9 cellular contexts compared by ENCODE assay signal in genomic region chr22:38260760-38261477, GRCh38. TPM values are rescaled to one million over a fixed set of nuclear protein-coding genes. Genes with fewer than 3 reads are reported as not detected.
DNase-seq lines count a peak whose midpoint lies in the region; ATAC-seq and TF ChIP-seq lines count a peak whose summit lies in the region.
"Had no signal": no experiment of that assay in that cellular context is flagged by ENCODE, and none has a peak within 500 bp of the region (broad histone marks: within the 10 kb centered on the region; RNA-seq: fewer than 3 reads in every experiment).

No MANE protein-coding gene starts in this region.

- H3K4me3 ChIP-seq in AG09309 (ENCODE audit: control insufficient read depth, low read depth, low read length) (no peak overlapping the region), GM23248 (peak overlapping the region; percentile 19; the same call in 1 of the 2 replicates), choroid plexus epithelial cell (ENCODE audit: low read depth, low read length) (no peak overlapping the region)

- H3K36me3 Mint-ChIP-seq in natural killer cell: no peaks in the 10 kb centered on the region
- peaks cover 7% of the 10 kb centered on the region for H3K36me3 Mint-ChIP-seq in activated CD4-positive, alpha-beta T cell treated with anti-CD3 and anti-CD28 coated beads, Interleukin-2, amount 10 ng/mL, durations not matched to agents 24 days and 14 days (ENCODE audit: low read depth)

- TF ChIP-seq CTCF in AG09309 (IDR thresholded peaks at IDR 0.05; ENCODE audit: control insufficient read depth, insufficient read depth, low read depth, low read length, missing control alignments) (peak; percentile 40), choroid plexus epithelial cell (conservative IDR thresholded peaks at IDR 0.05; ENCODE audit: low read depth, low read length) (peak; percentile 31), natural killer cell (IDR thresholded peaks at IDR 0.05) (no peak)

- peak overlapping the region; percentile 45 for H3K4me3 Mint-ChIP-seq in natural killer cell
- no peak overlapping the region for H3K4me3 Mint-ChIP-seq in activated CD4-positive, alpha-beta T cell treated with anti-CD3 and anti-CD28 coated beads, Interleukin-2, amount 10 ng/mL, durations not matched to agents 24 days and 14 days

- no peaks in the 10 kb centered on the region for H3K9me2 ChIP-seq in GM23248 (ENCODE audit: insufficient read depth)

- H4K20me1 ChIP-seq in GM23248 (ENCODE audit: insufficient read depth): no peaks in the 10 kb centered on the region

- H3K36me3 ChIP-seq in GM23248 (ENCODE audit: low read depth): no peaks in the 10 kb centered on the region

- in situ Hi-C loops in GM23248 (cut with MboI): no loop called here

- H3K4me2 ChIP-seq in GM23248 (ENCODE audit: unreplicated experiment): peak overlapping the region; percentile 9

- no peak for DNase-seq in AG09309 (ENCODE audit: low read depth)
- DNase-seq in GM23248: peak; percentile 76
- no peak for DNase-seq in choroid plexus epithelial cell (ENCODE audit: low read depth)
- no peak for DNase-seq in natural killer cell
- DNase-seq in activated gamma-delta T cell treated with Interleukin-2 at 50 U/mL for 16 hours: no peak
- DNase-seq in SK-N-DZ (ENCODE audit: low spot score): no peak
- DNase-seq in activated CD4-positive, alpha-beta T cell treated with anti-CD3 and anti-CD28 coated beads, Interleukin-2, amount 10 ng/mL, durations not matched to agents 24 days and 14 days: no peak
- DNase-seq: left cardiac atrium had no signal

- H3K27ac Mint-ChIP-seq in natural killer cell: peak overlapping the region; percentile 76 to 80
- no peak overlapping the region for H3K27ac Mint-ChIP-seq in activated CD4-positive, alpha-beta T cell treated with anti-CD3 and anti-CD28 coated beads, Interleukin-2, amount 10 ng/mL, durations not matched to agents 24 days and 14 days

- peak overlapping the region; percentile 51 for H3K9ac ChIP-seq in GM23248

- intact Hi-C loops in natural killer cell (cut with micrococcal nuclease): loop anchor here (10.0 kb wide), 1 partner anchor 86 kb away; no protein-coding TSS in a partner anchor
- intact Hi-C loops in activated CD4-positive, alpha-beta T cell treated with anti-CD3 and anti-CD28 coated beads, Interleukin-2, amount 10 ng/mL, durations not matched to agents 24 days and 14 days (cut with micrococcal nuclease): no loop called here

- peak overlapping the region; percentile 46 for H3K27ac ChIP-seq in GM23248

- 37 to 39% methylated on average over 13 of the region's 13 CpGs for WGBS in GM23248 (ENCODE audit: low coverage in 1 of 2, low lambda C conversion rate in 2 of 2, missing lambda C conversion rate in 2 of 2), 2 experiments

- no peaks in the 10 kb centered on the region for H3K9me3 ChIP-seq in GM23248 (ENCODE audit: low read depth)

- peaks cover 34% of the 10 kb centered on the region for H3K4me1 ChIP-seq in GM23248 (ENCODE audit: insufficient read depth)

- H3K79me2 ChIP-seq in GM23248 (ENCODE audit: insufficient read depth): peaks cover 98% of the 10 kb centered on the region

- H2AFZ ChIP-seq in GM23248: no peak overlapping the region

- peak in 2 of 3 donors; percentile 15 to 20 for ATAC-seq in natural killer cell
- no peak for ATAC-seq in GM21529 (IDR thresholded peaks at IDR 0.05; ENCODE audit: unreplicated experiment)

- no peaks in the 10 kb centered on the region for H3K27me3 Mint-ChIP-seq in natural killer cell (ENCODE audit: low read depth in 2 of 2)
- H3K27me3 Mint-ChIP-seq in activated CD4-positive, alpha-beta T cell treated with anti-CD3 and anti-CD28 coated beads, Interleukin-2, amount 10 ng/mL, durations not matched to agents 24 days and 14 days: no peaks in the 10 kb centered on the region

- H3K27me3 ChIP-seq in GM23248 (replicated peaks; ENCODE audit: insufficient read depth): no peaks in the 10 kb centered on the region

- peaks cover 39% of the 10 kb centered on the region for H3F3A ChIP-seq in GM23248 (ENCODE audit: insufficient read depth)

- H3K4me1 Mint-ChIP-seq in natural killer cell: peaks cover 52 to 63% of the 10 kb centered on the region in 2 donors
- peaks cover 9% of the 10 kb centered on the region for H3K4me1 Mint-ChIP-seq in activated CD4-positive, alpha-beta T cell treated with anti-CD3 and anti-CD28 coated beads, Interleukin-2, amount 10 ng/mL, durations not matched to agents 24 days and 14 days

- no peaks in the 10 kb centered on the region for H3K9me3 Mint-ChIP-seq in natural killer cell
- no peaks in the 10 kb centered on the region for H3K9me3 Mint-ChIP-seq in activated CD4-positive, alpha-beta T cell treated with anti-CD3 and anti-CD28 coated beads, Interleukin-2, amount 10 ng/mL, durations not matched to agents 24 days and 14 days

RNA-seq across cellular contexts. Expression of gene TMEM184B, which starts 11.9 kb away (rescaled TPM):
- 73.2 and 91.0 TPM in 2 replicates for total RNA-seq in GM23248 (2014; rRNA removed; shearing (Covaris generic))
- polyA plus RNA-seq in GM23248 (2016; fragmentation: Nextera tagmentation; extraction: Ambion mirVana): 82.7 and 83.7 TPM in 2 replicates
- total RNA-seq in natural killer cell: 10 to 100 TPM; 58.1 to 72.5 (median 68.6) TPM
- polyA plus RNA-seq in SK-N-DZ (2014; cell fraction: cytosol; rRNA removed): 19.0 and 26.8 TPM in 2 replicates
- polyA plus RNA-seq in SK-N-DZ (2014; cell fraction: nucleus; rRNA removed): 14.0 and 27.5 TPM in 2 replicates
- total RNA-seq in activated CD4-positive, alpha-beta T cell treated with anti-CD3 and anti-CD28 coated beads, Interleukin-2, amount 10 ng/mL, durations not matched to agents 24 days and 14 days: 31.9 and 33.1 TPM in 2 replicates

RNA-seq across cellular contexts. Expression of gene CSNK1E, which starts 56.3 kb away (rescaled TPM):
- 117 and 130 TPM in 2 replicates for total RNA-seq in GM23248 (2014; rRNA removed; shearing (Covaris generic))
- 46.9 and 48.1 TPM in 2 replicates for polyA plus RNA-seq in GM23248 (2016; fragmentation: Nextera tagmentation; extraction: Ambion mirVana)
- total RNA-seq in natural killer cell: 100 to 1,000 TPM; 126 to 178 (median 149) TPM
- 194 and 221 TPM in 2 replicates for polyA plus RNA-seq in SK-N-DZ (2014; cell fraction: cytosol; rRNA removed)
- polyA plus RNA-seq in SK-N-DZ (2014; cell fraction: nucleus; rRNA removed): 262 and 293 TPM in 2 replicates
- 157 and 159 TPM in 2 replicates for total RNA-seq in activated CD4-positive, alpha-beta T cell treated with anti-CD3 and anti-CD28 coated beads, Interleukin-2, amount 10 ng/mL, durations not matched to agents 24 days and 14 days

RNA-seq across cellular contexts. Expression of gene MAFF, which starts 59.1 kb away (rescaled TPM):
- 68.1 and 73.0 TPM in 2 replicates for total RNA-seq in GM23248 (2014; rRNA removed; shearing (Covaris generic))
- polyA plus RNA-seq in GM23248 (2016; fragmentation: Nextera tagmentation; extraction: Ambion mirVana): 34.6 and 37.1 TPM in 2 replicates
- 100 to 1,000 TPM; 168 to 215 (median 187) TPM for total RNA-seq in natural killer cell
- polyA plus RNA-seq in SK-N-DZ (2014; cell fraction: cytosol; rRNA removed): 3.0 and 3.1 TPM in 2 replicates
- 1.0 and 1.1 TPM in 2 replicates for polyA plus RNA-seq in SK-N-DZ (2014; cell fraction: nucleus; rRNA removed)
- 12.6 and 12.8 TPM in 2 replicates for total RNA-seq in activated CD4-positive, alpha-beta T cell treated with anti-CD3 and anti-CD28 coated beads, Interleukin-2, amount 10 ng/mL, durations not matched to agents 24 days and 14 days
